ENCODE assay signal across 9 cellular contexts in the genomic region with DNA sequence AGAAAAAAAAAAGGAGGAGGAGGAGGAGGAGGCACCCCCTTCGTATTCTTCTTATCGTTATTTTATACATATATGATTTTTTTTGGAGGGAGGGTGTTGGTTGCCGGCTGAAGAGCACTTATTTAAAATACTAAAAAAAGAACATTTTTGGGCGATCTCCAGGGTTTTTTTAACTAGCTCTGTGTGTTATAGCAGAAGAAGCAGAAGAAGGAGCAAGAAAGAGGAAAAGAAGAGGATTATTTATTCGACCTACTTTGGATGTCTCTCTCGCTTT. TPM values are rescaled to one million over a fixed set of nuclear protein-coding genes. Genes with fewer than 3 reads are reported as not detected.
DNase-seq lines count a peak whose midpoint lies in the region; TF ChIP-seq lines count a peak whose summit lies in the region.
"Had no signal": no experiment of that assay in that cellular context is flagged by ENCODE, and none has a peak within 500 bp of the region (broad histone marks: within the 10 kb centered on the region; RNA-seq: fewer than 3 reads in every experiment).

No MANE protein-coding gene starts in this region.

- H3K27me3 Mint-ChIP-seq in mesothelial cell of epicardium (ENCODE audit: low read depth), result peaks cover 34% of the 10 kb centered on the region

- H3K4me3 ChIP-seq in Peyer's patch (peak overlapping the region; percentile 33 to 67 (median 56)), fibroblast of mammary gland (ENCODE audit: control insufficient read depth, low read depth, low read length) (peak overlapping the region; percentile 85), skeletal muscle tissue (ENCODE audit: low read length in 3 of 3) (peak overlapping the region; percentile 24 to 70 (median 63))

- no peaks in the 10 kb centered on the region for H3K36me3 ChIP-seq in Peyer's patch
- no peaks in the 10 kb centered on the region for H3K36me3 ChIP-seq in skeletal muscle tissue (ENCODE audit: control insufficient read depth in 3 of 3, insufficient read depth in 3 of 3, low read length in 3 of 3)

- H3K4me3 Mint-ChIP-seq in mesothelial cell of epicardium, result no peak overlapping the region

- peak; percentile 59 for DNase-seq in NCI-H146 (lab: John Stamatoyannopoulos, UW)
- DNase-seq in NCI-H146 treated with DMSO at 0.1 percent for 48 hours (lab: John Stamatoyannopoulos, UW; ENCODE audit: unreplicated experiment), result no peak
- no peak for DNase-seq in Peyer's patch
- DNase-seq in fibroblast of mammary gland (ENCODE audit: low read depth), result no peak
- no peak for DNase-seq in COLO829 (ENCODE audit: low spot score)
- no peak for DNase-seq in mesothelial cell of epicardium (ENCODE audit: low spot score in 2 of 2, unreplicated experiment in 2 of 2)
- no peak for DNase-seq in NCI-H1930 (lab: John Stamatoyannopoulos, UW)

- H3K27me3 ChIP-seq in Peyer's patch (peaks cover 0 to 41% of the 10 kb centered on the region in 2 donors), skeletal muscle tissue (ENCODE audit: control insufficient read depth in 3 of 3, insufficient read depth in 3 of 3, low read length in 3 of 3) (peaks cover 29 to 74% (median 66%) of the 10 kb centered on the region in 3 donors)

- H3K4me1 Mint-ChIP-seq in mesothelial cell of epicardium, result peaks cover 34% of the 10 kb centered on the region

- peaks cover 0 to 47% (median 23%) of the 10 kb centered on the region in 4 donors for H3K4me1 ChIP-seq in Peyer's patch
- peaks cover 20 to 27% (median 23%) of the 10 kb centered on the region in 3 donors for H3K4me1 ChIP-seq in skeletal muscle tissue (ENCODE audit: control insufficient read depth in 3 of 3, insufficient read depth in 3 of 3, low read length in 3 of 3)

- peak overlapping the region in 1 of 3 donors; percentile 35 for H3K9ac ChIP-seq in skeletal muscle tissue (ENCODE audit: low read depth in 1 of 3, low read length in 3 of 3)

- TF ChIP-seq CTCF in Peyer's patch (IDR thresholded peaks at IDR 0.05) (no peak), fibroblast of mammary gland (conservative IDR thresholded peaks at IDR 0.05; ENCODE audit: control insufficient read depth, insufficient read depth, low read depth, low read length) (no peak), mesothelial cell of epicardium (IDR thresholded peaks at IDR 0.05; ENCODE audit: unreplicated experiment) (no peak)

- H3K9me3 Mint-ChIP-seq in mesothelial cell of epicardium, result no peaks in the 10 kb centered on the region
- H3K9me3 Mint-ChIP-seq: stimulated activated memory B cell treated with anti-CD40 and anti-IgM and Interleukin-4, amounts not matched to agents 10 μg/mL and 1 μg/mL and 100 μg/mL, for 72 hours had no signal

- H3K9me3 ChIP-seq in Peyer's patch (no peaks in the 10 kb centered on the region), skeletal muscle tissue (ENCODE audit: control insufficient read depth in 3 of 3, low read length in 3 of 3) (peaks cover 0 to 2% (median 0%) of the 10 kb centered on the region in 3 donors)

- peak overlapping the region in 2 of 4 donors; percentile 7 to 68 for H3K27ac ChIP-seq in Peyer's patch
- H3K27ac ChIP-seq in skeletal muscle tissue (ENCODE audit: low read depth, low read length), result no peak overlapping the region

- H3K36me3 Mint-ChIP-seq in mesothelial cell of epicardium, result peaks cover 2% of the 10 kb centered on the region

- H3K27ac Mint-ChIP-seq in mesothelial cell of epicardium, result no peak overlapping the region
- H3K27ac Mint-ChIP-seq: stimulated activated memory B cell treated with anti-CD40 and anti-IgM and Interleukin-4, amounts not matched to agents 10 μg/mL and 1 μg/mL and 100 μg/mL, for 72 hours had no signal

- TF ChIP-seq POLR2A in Peyer's patch (IDR thresholded peaks at IDR 0.05), result no peak

RNA-seq across cellular contexts. Expression of gene NR2F1, which starts 0.4 kb away (rescaled TPM):
- total RNA-seq in Peyer's patch (10 to 100 TPM in 1 of 4 donors, 1 to 10 TPM in 3; 2.1 to 28.1 (median 7.0) TPM), skeletal muscle tissue (4.2 TPM), mesothelial cell of epicardium (19.7 to 21.4 TPM (median 20.3 TPM) in 3 replicates)

RNA-seq across cellular contexts. Expression of gene NR2F1-AS1, which starts 2.4 kb away (rescaled TPM):
- 1 to 10 TPM in 3 of 4 donors, under 1 TPM in 1; 0.35 to 9.1 (median 3.2) TPM for total RNA-seq in Peyer's patch
- total RNA-seq in skeletal muscle tissue, result 5.2 TPM
- total RNA-seq in mesothelial cell of epicardium, result 11.9 to 13.6 TPM (median 13.4 TPM) in 3 replicates
